Comparison of ENCODE assay signal across 8 cellular contexts in the genomic region with DNA sequence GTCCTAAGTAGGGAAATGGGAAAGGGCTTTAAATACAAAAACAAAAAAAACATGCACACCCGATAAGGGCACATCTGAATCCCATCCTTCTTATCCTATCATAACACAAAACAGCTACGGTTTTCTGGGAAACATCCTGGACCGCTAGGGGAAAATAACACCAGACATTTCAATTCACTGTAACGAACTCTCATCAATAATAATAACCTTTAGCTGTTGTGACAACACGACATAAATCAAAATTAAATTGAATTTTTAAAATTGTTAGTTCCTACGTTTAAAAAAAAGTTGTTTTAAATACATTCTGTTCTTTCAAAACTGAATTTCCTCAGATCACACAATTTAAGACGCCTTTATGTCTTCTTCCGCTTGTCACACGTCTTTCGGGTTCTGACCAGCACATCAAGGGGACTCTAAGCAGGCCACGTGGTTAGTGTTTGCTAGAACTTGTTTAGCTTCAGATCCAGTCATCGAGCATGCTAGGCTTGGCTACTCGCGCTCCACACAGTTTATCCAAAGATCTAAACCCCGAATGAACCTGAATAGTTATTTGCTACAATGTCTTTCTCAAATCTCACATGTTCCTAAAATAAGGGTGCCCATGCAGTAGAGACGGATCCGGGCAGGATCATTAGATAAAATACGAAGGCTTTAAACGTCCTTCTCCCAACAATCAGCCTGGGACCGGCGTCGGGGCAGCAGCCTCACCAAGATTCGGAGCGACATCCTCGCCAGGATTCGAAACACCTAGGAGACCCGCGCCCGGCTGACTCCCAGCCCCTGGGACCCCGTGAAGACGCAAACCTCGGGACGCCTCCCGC. TPM values are rescaled to one million over a fixed set of nuclear protein-coding genes. Genes with fewer than 3 reads are reported as not detected.
DNase-seq lines count a peak whose midpoint lies in the region; ATAC-seq, FAIRE-seq and TF ChIP-seq lines count a peak whose summit lies in the region.

No MANE protein-coding gene starts in this region.

- peak overlapping the region; percentile 95 for H3K27ac Mint-ChIP-seq in activated T-helper 17 cell treated with anti-CD3 and anti-CD28 coated beads, Interleukin-2, amount 50 U/mL, for 72 hours
- H3K27ac Mint-ChIP-seq in type B pancreatic cell = peak overlapping the region; percentile 99

- POLR2A ChIA-PET in A549 (lab: Yijun Ruan, JAX) = interaction anchor here (0.6 to 2.5 kb wide), 4 partner anchors 22 to 128 kb away, joined by 3 to 27 read pairs (median 4); partner anchors contain the start of genes FAM24B and PSTK
- POLR2A ChIA-PET in PC-3 (lab: Charles Lee; ENCODE audit: unreplicated experiment) = interaction anchor here (0.6 kb wide), 1 partner anchor 700 kb away, joined by 4 read pairs; no protein-coding TSS in a partner anchor

- H2BK15ac ChIP-seq in neuronal stem cell (ENCODE audit: low read length) = peak overlapping the region; percentile 5

- CTCF ChIA-PET in A549 (lab: Yijun Ruan, JAX) (interaction anchor here (1.4 to 1.6 kb wide), 4 partner anchors 11 to 26 kb away, joined by 3 to 5 read pairs (median 5); no protein-coding TSS in a partner anchor), PC-3 (lab: Charles Lee) (no interaction called here)

- H3K4me2 ChIP-seq in A549 (peak overlapping the region; percentile 90), PC-3 (ENCODE audit: low read length) (peak overlapping the region; percentile 98), neuronal stem cell (ENCODE audit: insufficient read depth, low read length, poor library complexity, severe bottlenecking) (peak overlapping the region; percentile 80)

- H3K27ac ChIP-seq in A549 (peak overlapping the region; percentile 84 to 93), PC-3 (ENCODE audit: low read length) (peak overlapping the region; percentile 51; the same call in 1 of the 2 replicates), foreskin keratinocyte (peak overlapping the region; percentile 78), neuronal stem cell (replicated peaks; ENCODE audit: low read length) (no peak overlapping the region)

- WGBS in A549 (ENCODE audit: missing lambda C conversion rate) = 6% methylated on average over 18 of the region's 34 CpGs
- no CpG with 5 or more reads among the region's 34 CpGs for WGBS in neuronal stem cell (ENCODE audit: extremely low coverage in 2 of 2, insufficient read length in 2 of 2, insufficient replicate concordance in 1 of 2), 2 donors

- H3K4ac ChIP-seq in neuronal stem cell (ENCODE audit: low read length) = no peak overlapping the region

- no peak for TF ChIP-seq CTCF in A549 (IDR thresholded peaks at IDR 0.05)
- no peak for TF ChIP-seq CTCF in PC-3 (conservative IDR thresholded peaks at IDR 0.05; ENCODE audit: low read depth, low read length)
- no peak for TF ChIP-seq CTCF in foreskin keratinocyte (conservative IDR thresholded peaks at IDR 0.05)
- TF ChIP-seq CTCF in type B pancreatic cell (conservative IDR thresholded peaks at IDR 0.05) = peak; percentile 34

- FAIRE-seq in A549 (lab: Jason Lieb, UNC) = no peak

- no peak overlapping the region for H2BK12ac ChIP-seq in neuronal stem cell (ENCODE audit: low read length)

- no peak for TF ChIP-seq EP300 in A549 (IDR thresholded peaks at IDR 0.05)

- no peaks in the 10 kb centered on the region for H3K79me1 ChIP-seq in neuronal stem cell (ENCODE audit: low read depth, low read length)

- H3K4me1 Mint-ChIP-seq in activated T-helper 17 cell treated with anti-CD3 and anti-CD28 coated beads, Interleukin-2, amount 50 U/mL, for 72 hours = peaks cover 22% of the 10 kb centered on the region
- peaks cover 26% of the 10 kb centered on the region for H3K4me1 Mint-ChIP-seq in type B pancreatic cell (ENCODE audit: unreplicated experiment)

- TF ChIP-seq POLR2A in A549 (IDR thresholded peaks at IDR 0.05; ENCODE audit: low read length) = no peak

- peaks cover 54% of the 10 kb centered on the region for H3K79me2 ChIP-seq in PC-3 (ENCODE audit: low read length)

- H3K18ac ChIP-seq in neuronal stem cell (ENCODE audit: low read length) = peak overlapping the region; percentile 96

- H4K91ac ChIP-seq in neuronal stem cell (ENCODE audit: low read depth, low read length, poor library complexity) = no peak overlapping the region

- BruUV-seq in PC-3 (replicated peaks; lab: Mats Ljungman, UMichigan) = TSS peak; percentile 35

- H3K14ac ChIP-seq in neuronal stem cell (ENCODE audit: low read length) = no peak overlapping the region

- no peaks in the 10 kb centered on the region for H3K27me3 ChIP-seq in PC-3 (ENCODE audit: low read length)
- H3K27me3 ChIP-seq in foreskin keratinocyte = no peaks in the 10 kb centered on the region
- no peaks in the 10 kb centered on the region for H3K27me3 ChIP-seq in neuronal stem cell (ENCODE audit: control insufficient read depth in 3 of 3, insufficient read depth in 3 of 3, low read depth in 1 of 3, low read length in 3 of 3)

- TF ChIP-seq RAD21 in A549 (conservative IDR thresholded peaks at IDR 0.05 in 1 of 2, IDR thresholded peaks at IDR 0.05 in 1 of 2) = no peak

- H3K4me1 ChIP-seq in A549 = peaks cover 9% of the 10 kb centered on the region; the same call in 2 of the 3 replicates
- peaks cover 12% of the 10 kb centered on the region for H3K4me1 ChIP-seq in PC-3 (ENCODE audit: insufficient read depth, low read length)
- peaks cover 6% of the 10 kb centered on the region for H3K4me1 ChIP-seq in foreskin keratinocyte
- peaks cover 0 to 3% of the 10 kb centered on the region in 2 donors for H3K4me1 ChIP-seq in neuronal stem cell (ENCODE audit: control insufficient read depth in 2 of 2, insufficient read depth in 1 of 2, low read depth in 1 of 2, low read length in 2 of 2)

- H2AFZ ChIP-seq in PC-3 (ENCODE audit: low read length) (peak overlapping the region; percentile 97), neuronal stem cell (ENCODE audit: low read length) (peak overlapping the region; percentile 99)

- H3K36me3 ChIP-seq in PC-3 (ENCODE audit: low read depth, low read length) (no peaks in the 10 kb centered on the region), neuronal stem cell (replicated peaks in 1 of 2; ENCODE audit: control insufficient read depth in 2 of 2, insufficient read depth in 2 of 2, low read length in 2 of 2) (no peaks in the 10 kb centered on the region)

- H3K9me2 ChIP-seq in PC-3 (replicated peaks; ENCODE audit: low read length) = no peaks in the 10 kb centered on the region

- no peaks in the 10 kb centered on the region for H3K9me3 ChIP-seq in A549
- no peaks in the 10 kb centered on the region for H3K9me3 ChIP-seq in PC-3 (ENCODE audit: low read length)
- no peaks in the 10 kb centered on the region for H3K9me3 ChIP-seq in neuronal stem cell (replicated peaks in 1 of 2; ENCODE audit: control insufficient read depth in 2 of 2, insufficient read depth in 1 of 2, low read depth in 1 of 2, low read length in 2 of 2)

- H3K4me3 ChIP-seq in A549 = peak overlapping the region; percentile 85
- H3K4me3 ChIP-seq in PC-3 (ENCODE audit: low read length) = peak overlapping the region; percentile 99
- peak overlapping the region; percentile 62 to 94 for H3K4me3 ChIP-seq in neuronal stem cell (ENCODE audit: low read length in 2 of 2)

- peak overlapping the region; percentile 84 for H2BK5ac ChIP-seq in neuronal stem cell (ENCODE audit: low read length)

- peaks cover 8% of the 10 kb centered on the region; the same call in 1 of the 2 replicates for H4K20me1 ChIP-seq in PC-3 (ENCODE audit: low read length)

- H2BK120ac ChIP-seq in neuronal stem cell (ENCODE audit: low read depth, low read length) = no peak overlapping the region

- intact Hi-C loops in PC-3 (cut with micrococcal nuclease) = loop anchor here (2.0 kb wide), 2 partner anchors 27 to 147 kb away; partner anchors contain the start of genes BUB3 and PSTK

- H3K9me3 Mint-ChIP-seq in activated T-helper 17 cell treated with anti-CD3 and anti-CD28 coated beads, Interleukin-2, amount 50 U/mL, for 72 hours = no peaks in the 10 kb centered on the region
- H3K9me3 Mint-ChIP-seq in type B pancreatic cell = no peaks in the 10 kb centered on the region

- H3K9ac ChIP-seq in PC-3 (ENCODE audit: low read length) = peak overlapping the region; percentile 93
- peak overlapping the region; percentile 97 for H3K9ac ChIP-seq in neuronal stem cell (ENCODE audit: low read depth, low read length, poor library complexity)

- H4K8ac ChIP-seq in neuronal stem cell (ENCODE audit: low read depth, low read length) = no peak overlapping the region

- no peaks in the 10 kb centered on the region for H3F3A ChIP-seq in PC-3 (ENCODE audit: low read length, unreplicated experiment)

- H3K36me3 Mint-ChIP-seq in activated T-helper 17 cell treated with anti-CD3 and anti-CD28 coated beads, Interleukin-2, amount 50 U/mL, for 72 hours (ENCODE audit: low read depth) = peaks cover 32% of the 10 kb centered on the region
- peaks cover 5% of the 10 kb centered on the region for H3K36me3 Mint-ChIP-seq in type B pancreatic cell

- ATAC-seq in A549 (peak; percentile 55 to 63; a peak in 4 of 6 replicates), GM18520 (IDR thresholded peaks at IDR 0.05; ENCODE audit: unreplicated experiment) (peak; percentile 40), HG03280 (IDR thresholded peaks at IDR 0.05; ENCODE audit: unreplicated experiment) (peak; percentile 39), PC-3 (peak; percentile 45), foreskin keratinocyte (peak; percentile 57)
- peak; percentile 57 for ATAC-seq in activated T-helper 17 cell treated with anti-CD3 and anti-CD28 coated beads, Interleukin-2, amount 50 U/mL, for 72 hours (replicated peaks)

- H3K4me3 Mint-ChIP-seq in activated T-helper 17 cell treated with anti-CD3 and anti-CD28 coated beads, Interleukin-2, amount 50 U/mL, for 72 hours = peak overlapping the region; percentile 90
- peak overlapping the region; percentile 100 for H3K4me3 Mint-ChIP-seq in type B pancreatic cell

- DNase-seq in A549 (ENCODE audit: low read depth in 1 of 2, low spot score in 1 of 2) (peak; percentile 62 to 72), PC-3 (peak; percentile 52), foreskin keratinocyte (peak in 1 of 2 donors; percentile 64), neuronal stem cell (ENCODE audit: low spot score) (peak; percentile 18), type B pancreatic cell (ENCODE audit: extremely low spot score, unreplicated experiment) (no peak)

- H3K27me3 Mint-ChIP-seq in activated T-helper 17 cell treated with anti-CD3 and anti-CD28 coated beads, Interleukin-2, amount 50 U/mL, for 72 hours = no peaks in the 10 kb centered on the region
- no peaks in the 10 kb centered on the region for H3K27me3 Mint-ChIP-seq in type B pancreatic cell

- peak overlapping the region; percentile 85 for H2AK5ac ChIP-seq in neuronal stem cell (ENCODE audit: low read depth, low read length)

- no peak overlapping the region for H3K23ac ChIP-seq in neuronal stem cell (ENCODE audit: low read depth, low read length, poor library complexity)

RNA-seq across cellular contexts. Expression of gene IKZF5, which starts 0.8 kb away (rescaled TPM):
- polyA plus RNA-seq in A549 (2011; rRNA removed) (8.4 and 10.2 TPM in 2 replicates), A549 (2017; fragmentation: RNase III; extraction: RNeasy Plus Mini Kit Qiagen cat#74134 plus additional on column Dnase treatment) (5.0 to 5.6 TPM (median 5.1 TPM) in 3 replicates), foreskin keratinocyte (2.5 and 2.9 TPM in 2 replicates)
- polyA plus RNA-seq in A549 (2012; cell fraction: cytosol; rRNA removed) = 2.5 and 3.0 TPM in 2 replicates
- polyA plus RNA-seq in A549 (2012; cell fraction: nucleus; rRNA removed) = 3.7 and 4.0 TPM in 2 replicates
- polyA minus RNA-seq in A549 (2011; rRNA and poly(A)+ RNA removed) = 4.3 and 4.9 TPM in 2 replicates
- total RNA-seq in PC-3 (2014; rRNA removed) (1.6 TPM in 2 replicates), foreskin keratinocyte (5.9 and 6.3 TPM in 2 replicates), type B pancreatic cell (ENCODE audit: low replicate concordance) (12.0 and 12.6 TPM in 2 replicates)
- 10 to 100 TPM; 15.0 to 18.4 TPM for total RNA-seq in activated T-helper 17 cell treated with anti-CD3 and anti-CD28 coated beads, Interleukin-2, amount 50 U/mL, for 72 hours
- polyA plus RNA-seq in neuronal stem cell (2013, experiment 1 of 2) = 10.5 TPM
- polyA plus RNA-seq in neuronal stem cell (2013, experiment 2 of 2) = 10.2 TPM

RNA-seq across cellular contexts. Expression of gene ACADSB, which starts 1.0 kb away (rescaled TPM):
- polyA plus RNA-seq in A549 (2011; rRNA removed) (16.1 and 18.5 TPM in 2 replicates), A549 (2017; fragmentation: RNase III; extraction: RNeasy Plus Mini Kit Qiagen cat#74134 plus additional on column Dnase treatment) (8.5 to 9.1 TPM (median 9.0 TPM) in 3 replicates), foreskin keratinocyte (1.5 and 2.3 TPM in 2 replicates)
- 3.7 and 3.8 TPM in 2 replicates for polyA plus RNA-seq in A549 (2012; cell fraction: cytosol; rRNA removed)
- 1.4 and 2.3 TPM in 2 replicates for polyA plus RNA-seq in A549 (2012; cell fraction: nucleus; rRNA removed)
- 3.4 and 3.5 TPM in 2 replicates for polyA minus RNA-seq in A549 (2011; rRNA and poly(A)+ RNA removed)
- total RNA-seq in PC-3 (2014; rRNA removed) (2.8 and 3.2 TPM in 2 replicates), foreskin keratinocyte (3.4 and 4.8 TPM in 2 replicates), type B pancreatic cell (ENCODE audit: low replicate concordance) (27.3 and 31.1 TPM in 2 replicates)
- total RNA-seq in activated T-helper 17 cell treated with anti-CD3 and anti-CD28 coated beads, Interleukin-2, amount 50 U/mL, for 72 hours = 10 to 100 TPM; 25.1 to 30.6 TPM
- polyA plus RNA-seq in neuronal stem cell (2013, experiment 1 of 2) = 7.1 TPM
- 7.2 TPM for polyA plus RNA-seq in neuronal stem cell (2013, experiment 2 of 2)

RNA-seq across cellular contexts. Expression of gene PSTK, which starts 27.6 kb away (rescaled TPM):
- polyA plus RNA-seq in A549 (2011; rRNA removed) (8.9 and 9.0 TPM in 2 replicates), A549 (2017; fragmentation: RNase III; extraction: RNeasy Plus Mini Kit Qiagen cat#74134 plus additional on column Dnase treatment) (5.3 to 6.6 TPM (median 6.2 TPM) in 3 replicates), foreskin keratinocyte (4.0 and 4.3 TPM in 2 replicates)
- 3.8 and 4.3 TPM in 2 replicates for polyA plus RNA-seq in A549 (2012; cell fraction: cytosol; rRNA removed)
- 2.3 and 3.2 TPM in 2 replicates for polyA plus RNA-seq in A549 (2012; cell fraction: nucleus; rRNA removed)
- polyA minus RNA-seq in A549 (2011; rRNA and poly(A)+ RNA removed) = 3.6 and 4.7 TPM in 2 replicates
- total RNA-seq in PC-3 (2014; rRNA removed) (2.3 and 2.6 TPM in 2 replicates), foreskin keratinocyte (3.8 and 4.5 TPM in 2 replicates), type B pancreatic cell (ENCODE audit: low replicate concordance) (4.6 and 5.0 TPM in 2 replicates)
- total RNA-seq in activated T-helper 17 cell treated with anti-CD3 and anti-CD28 coated beads, Interleukin-2, amount 50 U/mL, for 72 hours = 1 to 10 TPM; 2.8 to 5.0 TPM
- 11.0 TPM for polyA plus RNA-seq in neuronal stem cell (2013, experiment 1 of 2)
- polyA plus RNA-seq in neuronal stem cell (2013, experiment 2 of 2) = 11.8 TPM

RNA-seq across cellular contexts. Expression of gene C10orf88, which starts 53.7 kb away (rescaled TPM):
- 10.4 and 11.0 TPM in 2 replicates for polyA plus RNA-seq in A549 (2011; rRNA removed)
- polyA plus RNA-seq in A549 (2012; cell fraction: cytosol; rRNA removed) = 1.8 and 2.1 TPM in 2 replicates
- polyA plus RNA-seq in A549 (2012; cell fraction: nucleus; rRNA removed) = 1.1 and 2.1 TPM in 2 replicates
- polyA plus RNA-seq in A549 (2017; fragmentation: RNase III; extraction: RNeasy Plus Mini Kit Qiagen cat#74134 plus additional on column Dnase treatment) = 8.7 to 11.9 TPM (median 11.7 TPM) in 3 replicates
- polyA minus RNA-seq in A549 (2011; rRNA and poly(A)+ RNA removed) = 4.3 and 5.7 TPM in 2 replicates
- 4.5 and 6.2 TPM in 2 replicates for total RNA-seq in PC-3 (2014; rRNA removed)
- total RNA-seq in activated T-helper 17 cell treated with anti-CD3 and anti-CD28 coated beads, Interleukin-2, amount 50 U/mL, for 72 hours = 10 to 100 TPM; 12.2 to 13.3 TPM
- 8.7 and 10.0 TPM in 2 replicates for total RNA-seq in foreskin keratinocyte
- polyA plus RNA-seq in foreskin keratinocyte = 3.5 and 4.3 TPM in 2 replicates
- polyA plus RNA-seq in neuronal stem cell (2013, experiment 1 of 2) = 8.0 TPM
- 8.1 TPM for polyA plus RNA-seq in neuronal stem cell (2013, experiment 2 of 2)
- total RNA-seq in type B pancreatic cell (ENCODE audit: low replicate concordance) = 8.1 and 13.0 TPM in 2 replicates
